ENCODE assay signal across 3 cellular contexts in the genomic region with DNA sequence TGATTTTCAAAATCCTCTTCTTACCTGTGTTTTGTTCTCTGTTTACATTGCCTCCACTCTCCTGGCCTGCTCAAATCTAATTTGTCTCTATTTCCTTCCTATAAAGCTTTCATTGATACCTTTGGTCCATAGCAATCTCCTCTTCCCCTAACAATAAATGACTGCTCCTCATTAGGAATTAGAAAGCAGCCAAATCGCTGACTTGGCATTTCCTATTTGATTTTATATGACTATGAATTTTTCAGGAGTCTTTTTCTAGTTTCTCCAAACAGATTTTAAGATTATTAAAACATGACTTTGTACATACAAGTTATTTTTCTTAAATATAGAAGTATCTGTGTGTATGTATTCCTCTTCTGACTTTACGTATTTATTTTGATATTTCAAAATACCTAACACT.
TF ChIP-seq lines count a peak whose summit lies in the region.

No MANE protein-coding gene starts in this region.

TF ChIP-seq in A549, 52 proteins besides CTCF, POLR2A, EP300 and RAD21:
- TF ChIP-seq MAFK (IDR thresholded peaks at IDR 0.05; ENCODE audit: partially characterized antibody) (peak; percentile 71), NFE2L2 (conservative IDR thresholded peaks at IDR 0.05; ENCODE audit: low read length) (no peak), JUN (IDR thresholded peaks at IDR 0.05) (no peak)

TF ChIP-seq in GM23338, 12 proteins besides CTCF, POLR2A, EP300 and RAD21:
- TF ChIP-seq ETS1 (IDR thresholded peaks at IDR 0.05) (no peak), ZNF462 (CRISPR knock-in tag; IDR thresholded peaks at IDR 0.05) (no peak)

TF ChIP-seq in H1, 55 proteins besides CTCF, POLR2A, EP300 and RAD21:
- no peak for TF ChIP-seq SIX5 (IDR thresholded peaks at IDR 0.05; ENCODE audit: low read depth, low read length)
- TF ChIP-seq ASH2L (IDR thresholded peaks at IDR 0.05; ENCODE audit: low read length), result no peak
- no peak for TF ChIP-seq YY1 (IDR thresholded peaks at IDR 0.05; ENCODE audit: low read depth, low read length)
- TF ChIP-seq CBX8 (IDR thresholded peaks at IDR 0.05; ENCODE audit: borderline replicate concordance, low read depth, low read length), result no peak
- TF ChIP-seq CHD2 (IDR thresholded peaks at IDR 0.05; ENCODE audit: low read length), result no peak
- TF ChIP-seq SAP30 (IDR thresholded peaks at IDR 0.05; ENCODE audit: insufficient read depth, insufficient replicate concordance, low read length), result no peak
- TF ChIP-seq CREB1 (IDR thresholded peaks at IDR 0.05), result no peak
